In genomic region chrX:19931146-19931545, GRCh38 we compare ENCODE assay signal across 26 cellular contexts. TPM values are rescaled to one million over a fixed set of nuclear protein-coding genes. Genes with fewer than 3 reads are reported as not detected.
DNase-seq lines count a peak whose midpoint lies in the region; ATAC-seq and TF ChIP-seq lines count a peak whose summit lies in the region.
"Had no signal": no experiment of that assay in that cellular context is flagged by ENCODE, and none has a peak within 500 bp of the region (broad histone marks: within the 10 kb centered on the region; RNA-seq: fewer than 3 reads in every experiment).

No MANE protein-coding gene starts in this region.

- CTCF ChIA-PET in SK-N-SH (lab: Yijun Ruan, JAX): interaction anchor here (1.5 kb wide), 1 partner anchor 26 kb away, joined by 4 read pairs; no protein-coding TSS in a partner anchor

- H3K36me3 Mint-ChIP-seq in mesothelial cell of epicardium: peaks cover 11% of the 10 kb centered on the region
- H3K36me3 Mint-ChIP-seq: IgD-negative memory B cell had no signal

- H2AFZ ChIP-seq in SK-N-SH (ENCODE audit: low read depth): no peak overlapping the region

- peak; percentile 7 for DNase-seq in AG20443 (ENCODE audit: low spot score)
- DNase-seq in SK-N-SH: peak; percentile 14
- DNase-seq in fibroblast of gingiva (ENCODE audit: low read depth): peak; percentile 16
- no peak for DNase-seq in mesothelial cell of epicardium (ENCODE audit: low spot score in 2 of 2, unreplicated experiment in 2 of 2)
- no peak for DNase-seq in stimulated activated naive CD8-positive, alpha-beta T cell treated with anti-CD3 and anti-CD28 coated beads, Interleukin-15, amount 100 ng/mL, for 72 hours
- no peak for DNase-seq in NOMO-1 (lab: John Stamatoyannopoulos, UW; ENCODE audit: unreplicated experiment in 2 of 2)
- DNase-seq: Caco-2; CD8-positive, alpha-beta T cell; DMS79; NCI-H1048; NCI-H1694 treated with DMSO at 0.1 percent for 48 hours; NCI-H2081; NCI-H2227 treated with DMSO at 0.1 percent for 48 hours; NCI-H510A; NCI-H69; OCI-M1; SJCRH30; T-helper 1 cell had no signal

- H3K9me3 Mint-ChIP-seq in mesothelial cell of epicardium: peaks cover 15% of the 10 kb centered on the region
- no peaks in the 10 kb centered on the region for H3K9me3 Mint-ChIP-seq in stimulated activated naive CD8-positive, alpha-beta T cell treated with anti-CD3 and anti-CD28 coated beads, Interleukin-15, amount 100 ng/mL, for 72 hours
- H3K9me3 Mint-ChIP-seq: CD8-positive, alpha-beta T cell; IgD-negative memory B cell had no signal

- no peaks in the 10 kb centered on the region for H3K27me3 ChIP-seq in SK-N-SH (ENCODE audit: insufficient read depth)
- H3K27me3 ChIP-seq: SJCRH30 had no signal

- no peaks in the 10 kb centered on the region for H3K27me3 Mint-ChIP-seq in mesothelial cell of epicardium (ENCODE audit: low read depth)
- no peaks in the 10 kb centered on the region for H3K27me3 Mint-ChIP-seq in stimulated activated naive CD8-positive, alpha-beta T cell treated with anti-CD3 and anti-CD28 coated beads, Interleukin-15, amount 100 ng/mL, for 72 hours
- H3K27me3 Mint-ChIP-seq: B cell, IgD-negative memory B cell had no signal

- ATAC-seq in HG03354 (IDR thresholded peaks at IDR 0.05; ENCODE audit: poor library complexity, severe bottlenecking, unreplicated experiment): no peak
- ATAC-seq in HG03460 (IDR thresholded peaks at IDR 0.05; ENCODE audit: unreplicated experiment): no peak
- no peak for ATAC-seq in stimulated activated naive CD8-positive, alpha-beta T cell treated with anti-CD3 and anti-CD28 coated beads, Interleukin-15, amount 100 ng/mL, for 72 hours
- ATAC-seq: CD8-positive, alpha-beta T cell; HCT116; Right ventricle myocardium inferior had no signal

- H3K4me2 ChIP-seq in SK-N-SH: no peak overlapping the region
- H3K4me2 ChIP-seq: KMS-11 had no signal

- H3K9me2 ChIP-seq in SK-N-SH: no peaks in the 10 kb centered on the region

- no peak for TF ChIP-seq RAD21 in SK-N-SH (IDR thresholded peaks at IDR 0.05; ENCODE audit: low read length)

- no peaks in the 10 kb centered on the region for H3K79me2 ChIP-seq in SK-N-SH (ENCODE audit: insufficient read depth)

- no peak overlapping the region for H3K4me3 Mint-ChIP-seq in mesothelial cell of epicardium
- H3K4me3 Mint-ChIP-seq in stimulated activated naive CD8-positive, alpha-beta T cell treated with anti-CD3 and anti-CD28 coated beads, Interleukin-15, amount 100 ng/mL, for 72 hours: no peak overlapping the region
- H3K4me3 Mint-ChIP-seq: B cell; CD8-positive, alpha-beta T cell; IgD-negative memory B cell had no signal

- WGBS in SK-N-SH (ENCODE audit: low lambda C conversion rate): 20% methylated on average over 2 of the region's 2 CpGs

- H3K27ac ChIP-seq in SK-N-SH (ENCODE audit: low read depth in 2 of 2, low read length in 1 of 2): no peak overlapping the region
- H3K27ac ChIP-seq: C4-2B, KMS-11, SJCRH30 had no signal

- H3F3A ChIP-seq in SK-N-SH (replicated peaks; ENCODE audit: insufficient read depth): no peaks in the 10 kb centered on the region

- TF ChIP-seq CTCF in SK-N-SH (IDR thresholded peaks at IDR 0.05) (no peak), mesothelial cell of epicardium (IDR thresholded peaks at IDR 0.05; ENCODE audit: unreplicated experiment) (no peak)

- H3K9ac ChIP-seq in SK-N-SH: no peak overlapping the region
- H3K9ac ChIP-seq: KMS-11 had no signal

- no peaks in the 10 kb centered on the region for H3K4me1 ChIP-seq in SK-N-SH (ENCODE audit: control insufficient read depth in 1 of 2, insufficient read depth in 2 of 2, low read depth in 1 of 2, low read length in 1 of 2)
- H3K4me1 ChIP-seq: Caco-2, SJCRH30 had no signal

- peak overlapping the region; percentile 31 for H3K27ac Mint-ChIP-seq in mesothelial cell of epicardium
- no peak overlapping the region for H3K27ac Mint-ChIP-seq in stimulated activated naive CD8-positive, alpha-beta T cell treated with anti-CD3 and anti-CD28 coated beads, Interleukin-15, amount 100 ng/mL, for 72 hours
- H3K27ac Mint-ChIP-seq: B cell; CD8-positive, alpha-beta T cell; IgD-negative memory B cell had no signal

- TF ChIP-seq EP300 in SK-N-SH (IDR thresholded peaks at IDR 0.05; ENCODE audit: borderline replicate concordance in 1 of 2, low read depth in 1 of 2, low read length in 1 of 2): no peak

- POLR2A ChIA-PET in SK-N-SH (lab: Yijun Ruan, JAX): no interaction called here

- no peak overlapping the region for H3K4me3 ChIP-seq in SK-N-SH (ENCODE audit: low read depth in 2 of 2, low read length in 1 of 2)
- H3K4me3 ChIP-seq: SJCRH30 had no signal

- no peaks in the 10 kb centered on the region for H4K20me1 ChIP-seq in SK-N-SH (ENCODE audit: insufficient read depth)

- H3K9me3 ChIP-seq in SK-N-SH: no peaks in the 10 kb centered on the region
- H3K9me3 ChIP-seq: Caco-2, SJCRH30 had no signal

- peaks cover 7% of the 10 kb centered on the region for H3K4me1 Mint-ChIP-seq in mesothelial cell of epicardium
- H3K4me1 Mint-ChIP-seq in stimulated activated naive CD8-positive, alpha-beta T cell treated with anti-CD3 and anti-CD28 coated beads, Interleukin-15, amount 100 ng/mL, for 72 hours: peaks cover 3% of the 10 kb centered on the region
- H3K4me1 Mint-ChIP-seq: B cell, IgD-negative memory B cell had no signal

- peaks cover 9 to 10% of the 10 kb centered on the region in 2 experiments for H3K36me3 ChIP-seq in SK-N-SH (replicated peaks in 1 of 2; ENCODE audit: control insufficient read depth in 1 of 2, insufficient read depth in 2 of 2, low read length in 1 of 2)
- H3K36me3 ChIP-seq: SJCRH30 had no signal

TF ChIP-seq in SK-N-SH, 30 proteins besides CTCF, POLR2A, EP300 and RAD21:
- TF ChIP-seq TCF12 (IDR thresholded peaks at IDR 0.05): peak; percentile 34; the same call in 1 of the 2 replicates
- no peak for TF ChIP-seq EZH2phosphoT487 (IDR thresholded peaks at IDR 0.05; ENCODE audit: borderline replicate concordance, low read depth)
TF ChIP-seq in SK-N-SH: peak in this region for 1.

RNA-seq across cellular contexts. Expression of gene SH3KBP1, which starts 43.7 kb away (rescaled TPM):
- 24.8 and 27.9 TPM in 2 replicates for polyA plus RNA-seq in SK-N-SH (2012; rRNA removed)
- polyA plus RNA-seq in SK-N-SH (2012; cell fraction: cytosol; rRNA removed): 30.0 and 32.7 TPM in 2 replicates
- 11.9 and 15.9 TPM in 2 replicates for polyA plus RNA-seq in SK-N-SH (2012; cell fraction: nucleus; rRNA removed)
- 30.6 to 35.9 TPM (median 32.8 TPM) in 3 replicates for total RNA-seq in mesothelial cell of epicardium

RNA-seq across cellular contexts. Expression of gene BCLAF3, which starts 59.7 kb away (rescaled TPM):
- polyA plus RNA-seq in SK-N-SH (2012; rRNA removed): 1.1 and 1.5 TPM in 2 replicates
- 1.2 and 1.5 TPM in 2 replicates for polyA plus RNA-seq in SK-N-SH (2012; cell fraction: cytosol; rRNA removed)
- 3.5 and 5.3 TPM in 2 replicates for polyA plus RNA-seq in SK-N-SH (2012; cell fraction: nucleus; rRNA removed)
- 16.4 to 17.3 TPM (median 16.9 TPM) in 3 replicates for total RNA-seq in mesothelial cell of epicardium

Comparison
In these comparisons a context has a peak if more than half of its experiments do, and no peak if none do; other contexts are left out.
1. DNase-seq: peak in AG20443 (single experiment), SK-N-SH (single experiment) and fibroblast of gingiva (single experiment); none in mesothelial cell of epicardium (0 of 2), stimulated activated naive CD8-positive, alpha-beta T cell treated with anti-CD3 and anti-CD28 coated beads, Interleukin-15, amount 100 ng/mL, for 72 hours (0 of 2) and NOMO-1 (0 of 2).